In genomic region chr14:38203929-38204716, GRCh38 we compare ENCODE assay signal across 18 cellular contexts. TPM values are rescaled to one million over a fixed set of nuclear protein-coding genes. Genes with fewer than 3 reads are reported as not detected.
"Had no signal": no experiment of that assay in that cellular context is flagged by ENCODE, and none has a peak within 500 bp of the region (broad histone marks: within the 10 kb centered on the region; RNA-seq: fewer than 3 reads in every experiment).

No MANE protein-coding gene starts in this region.

- H3K9me3 ChIP-seq: upper lobe of left lung had no signal

- ATAC-seq: activated CD8-positive, alpha-beta memory T cell treated with anti-CD3 and anti-CD28 coated beads, Interleukin-2, amount 10 ng/mL, durations not matched to agents 7 days and 5 days; activated naive CD4-positive, alpha-beta T cell treated with anti-CD3 and anti-CD28 coated beads, Interleukin-2, amount 50 U/mL, for 72 hours; effector memory CD8-positive, alpha-beta T cell had no signal

- H3K36me3 ChIP-seq: brain microvascular endothelial cell, sigmoid colon, upper lobe of left lung had no signal

- DNase-seq: activated CD4-positive, alpha-beta T cell treated with anti-CD3 and anti-CD28 coated beads for 1 hour; activated CD4-positive, alpha-beta T cell treated with anti-CD3 and anti-CD28 coated beads, Interleukin-2, amount 50 U/mL, for 48 hours; activated CD8-positive, alpha-beta memory T cell treated with anti-CD3 and anti-CD28 coated beads, Interleukin-2, amount 10 ng/mL, durations not matched to agents 7 days and 5 days; activated effector memory CD4-positive, alpha-beta T cell treated with Interleukin-2 at 50 U/mL for 16 hours; activated T-cell treated with anti-CD3 and anti-CD28 coated beads, Interleukin-2, amount 50 U/mL, for 24 hours; amniotic stem cell; brain microvascular endothelial cell; effector memory CD8-positive, alpha-beta T cell; hippocampal formation; kidney glomerular epithelial cell; nephron progenitor cell; sigmoid colon; stimulated activated CD4-positive, alpha-beta T cell treated with anti-CD3 and anti-CD28 coated beads, Interleukin-2, amount 100 ng/mL, for 48 hours; stimulated activated naive CD4-positive, alpha-beta T cell treated with Interleukin-2 at 50 U/mL for 16 hours; upper lobe of left lung had no signal

- H3K4me3 ChIP-seq: sigmoid colon, upper lobe of left lung had no signal

- H3K27ac ChIP-seq: brain microvascular endothelial cell, sigmoid colon, upper lobe of left lung had no signal

RNA-seq across cellular contexts. Expression of gene SSTR1, which starts 3.6 kb away (rescaled TPM):
- total RNA-seq: activated CD8-positive, alpha-beta memory T cell treated with anti-CD3 and anti-CD28 coated beads, Interleukin-2, amount 10 ng/mL, durations not matched to agents 7 days and 5 days; activated naive CD4-positive, alpha-beta T cell treated with anti-CD3 and anti-CD28 coated beads, Interleukin-2, amount 50 U/mL, for 72 hours had no signal

RNA-seq across cellular contexts. Expression of gene CLEC14A, which starts 51.8 kb away (rescaled TPM):
- total RNA-seq: activated CD8-positive, alpha-beta memory T cell treated with anti-CD3 and anti-CD28 coated beads, Interleukin-2, amount 10 ng/mL, durations not matched to agents 7 days and 5 days; activated naive CD4-positive, alpha-beta T cell treated with anti-CD3 and anti-CD28 coated beads, Interleukin-2, amount 50 U/mL, for 72 hours; epithelial cell of proximal tubule; osteoblast had no signal
